Comparison of ENCODE assay signal across 19 cellular contexts in genomic region chr2:43480874-43481273, GRCh38.
DNase-seq lines count a peak whose midpoint lies in the region; FAIRE-seq and TF ChIP-seq lines count a peak whose summit lies in the region.
"Had no signal": no experiment of that assay in that cellular context is flagged by ENCODE, and none has a peak within 500 bp of the region (broad histone marks: within the 10 kb centered on the region; RNA-seq: fewer than 3 reads in every experiment).

No MANE protein-coding gene starts in this region.

- TF ChIP-seq CTCF in AG10803 (conservative IDR thresholded peaks at IDR 0.05; ENCODE audit: low read length) (no peak), sigmoid colon (IDR thresholded peaks at IDR 0.05) (no peak), HFFc6 (IDR thresholded peaks at IDR 0.05) (no peak)

- peak; percentile 33 for FAIRE-seq in GM19239 (lab: Jason Lieb, UNC)
- FAIRE-seq: GM12878, HepG2, HTR-8/SVneo had no signal

- H3K27me3 Mint-ChIP-seq in HFFc6 (ENCODE audit: insufficient read depth), result no peaks in the 10 kb centered on the region
- H3K27me3 Mint-ChIP-seq: B cell; CD4-positive, alpha-beta T cell had no signal

- no peaks in the 10 kb centered on the region for H3K27me3 ChIP-seq in sigmoid colon

- no peaks in the 10 kb centered on the region for H3K9me3 ChIP-seq in sigmoid colon

- no peaks in the 10 kb centered on the region; the same call in 1 of the 2 replicates for H3K36me3 Mint-ChIP-seq in HFFc6 (ENCODE audit: low read depth)

- peak; percentile 64 for DNase-seq in AG10803 (ENCODE audit: low read depth)
- no peak for DNase-seq in GM19239 (ENCODE audit: insufficient read length, low spot score)
- peak; percentile 60 for DNase-seq in astrocyte of the hippocampus (ENCODE audit: low read depth, low spot score)
- DNase-seq in sigmoid colon, result no peak
- no peak for DNase-seq in HFFc6
- no peak for DNase-seq in GF-D8 (lab: John Stamatoyannopoulos, UW)
- no peak for DNase-seq in effector CD4-positive, alpha-beta T cell
- DNase-seq in G401 (ENCODE audit: low spot score), result no peak
- DNase-seq: 8988T; ACHN; C1 segment of cervical spinal cord; CD4-positive, alpha-beta T cell; DMS79; GOT3; H9 had no signal

- WGBS in sigmoid colon, 2 donors, result 91 to 92% methylated on average over 3 of the region's 3 CpGs

- H3K27ac ChIP-seq in sigmoid colon, result peak overlapping the region in 3 of 4 donors; percentile 73 to 80 (median 79)

- peaks cover 16% of the 10 kb centered on the region for H3K4me1 Mint-ChIP-seq in HFFc6 (ENCODE audit: low read depth)

- H3K4me3 ChIP-seq in AG10803 (ENCODE audit: low read length) (no peak overlapping the region), sigmoid colon (no peak overlapping the region)

- TF ChIP-seq POLR2A in sigmoid colon (IDR thresholded peaks at IDR 0.05), result no peak

- TF ChIP-seq EP300 in sigmoid colon (IDR thresholded peaks at IDR 0.05), result no peak

- intact Hi-C loops in sigmoid colon (cut with DNase I), result loop anchor here (5.0 kb wide), 3 partner anchors 134 to 459 kb away; no protein-coding TSS in a partner anchor

- H3K4me1 ChIP-seq in sigmoid colon, result peaks cover 0 to 72% (median 35%) of the 10 kb centered on the region in 4 donors

- H3K36me3 ChIP-seq in sigmoid colon, result no peaks in the 10 kb centered on the region

- H3K9me3 Mint-ChIP-seq in HFFc6, result no peaks in the 10 kb centered on the region
- H3K9me3 Mint-ChIP-seq: CD4-positive, alpha-beta T cell; H9 had no signal

- H3K4me3 Mint-ChIP-seq in HFFc6, result no peak overlapping the region
- H3K4me3 Mint-ChIP-seq: CD4-positive, alpha-beta T cell; H9 had no signal

- H3K27ac Mint-ChIP-seq in HFFc6, result no peak overlapping the region
- H3K27ac Mint-ChIP-seq: CD4-positive, alpha-beta T cell; H9 had no signal

- in situ Hi-C loops in G401 (cut with HindIII; ENCODE audit: low sequenced_read_pairs), result no loop called here

Comparison
In these comparisons a context has a peak if more than half of its experiments do, and no peak if none do; other contexts are left out.
1. DNase-seq: peak in AG10803 (single experiment) and astrocyte of the hippocampus (single experiment); none in GM19239 (single experiment), sigmoid colon (single experiment), HFFc6 (single experiment), GF-D8 (single experiment), effector CD4-positive, alpha-beta T cell (single experiment) and G401 (single experiment).